ENCODE assay signal across 30 cellular contexts in the genomic region with DNA sequence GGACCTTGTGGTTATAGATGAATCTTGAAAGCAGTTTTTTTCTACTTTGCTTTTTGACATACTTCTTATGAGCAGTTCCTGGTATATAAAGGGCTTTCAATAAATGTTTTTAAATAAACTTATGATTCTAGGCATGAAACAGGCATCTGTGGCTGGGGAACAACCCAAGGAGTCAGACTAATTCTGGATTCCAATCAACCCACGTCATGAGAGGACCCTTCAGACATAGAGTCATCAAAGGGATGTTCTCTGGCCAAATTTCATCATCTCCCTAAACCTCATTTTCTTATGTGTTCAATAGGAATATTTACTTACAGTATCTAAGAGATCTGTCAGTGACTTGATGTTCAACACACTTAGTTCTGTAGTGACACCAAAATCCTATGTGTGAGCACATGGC.
DNase-seq lines count a peak whose midpoint lies in the region; ATAC-seq, FAIRE-seq and TF ChIP-seq lines count a peak whose summit lies in the region.
"Had no signal": no experiment of that assay in that cellular context is flagged by ENCODE, and none has a peak within 500 bp of the region (broad histone marks: within the 10 kb centered on the region; RNA-seq: fewer than 3 reads in every experiment).

No MANE protein-coding gene starts in this region.

- H3K9ac ChIP-seq in mammary epithelial cell (ENCODE audit: insufficient read depth, low read length): no peak overlapping the region

- DNase-seq in AG08396 (ENCODE audit: low spot score) (peak; percentile 5), LHCN-M2 (ENCODE audit: low read depth) (peak; percentile 60), mammary epithelial cell (peak; percentile 66), glomerular visceral epithelial cell (ENCODE audit: extremely low spot score) (peak; percentile 11), T1000 (lab: John Stamatoyannopoulos, UW) (no peak), WTC11 (ENCODE audit: low spot score) (no peak), pancreas (no peak), UCSD-AML1 (lab: John Stamatoyannopoulos, UW; ENCODE audit: unreplicated experiment) (no peak)
- DNase-seq: activated B cell treated with CpG ODN at 0.5 μM for 24 hours; activated CD4-positive, alpha-beta memory T cell treated with anti-CD3 and anti-CD28 coated beads for 36 hours; activated CD8-positive, alpha-beta memory T cell treated with anti-CD3 and anti-CD28 coated beads, Interleukin-2, amount 50 U/mL, for 48 hours; CD8-positive, alpha-beta memory T cell; effector memory CD8-positive, alpha-beta T cell; esophagus squamous epithelium; GOT3; head of caudate nucleus; Kasumi-1; left cardiac atrium; NCI-H1048; NCI-H1930; NCI-H226; NCI-H774; SHP77; stimulated activated CD4-positive, alpha-beta T cell treated with anti-CD3 and anti-CD28 coated beads, Interleukin-1b, Interleukin-23, amount 100 ng/mL, for 48 hours; T-helper 9 cell; upper lobe of right lung had no signal

- H3K9me3 ChIP-seq in mammary epithelial cell (replicated peaks; ENCODE audit: insufficient read depth, low read length) (no peaks in the 10 kb centered on the region), pancreas (no peaks in the 10 kb centered on the region)
- H3K9me3 ChIP-seq: esophagus squamous epithelium, upper lobe of right lung had no signal

- ATAC-seq in WTC11 (no peak), pancreas (no peak)
- ATAC-seq: activated naive CD4-positive, alpha-beta T cell treated with anti-CD3 and anti-CD28 coated beads, Interleukin-2, amount 50 U/mL, for 72 hours; activated T-helper 17 cell treated with anti-CD3 and anti-CD28 coated beads, Interleukin-2, amount 50 U/mL, for 72 hours; effector memory CD8-positive, alpha-beta T cell; left cardiac atrium; upper lobe of right lung had no signal

- no TSS peak for BruUV-seq in mammary epithelial cell (replicated peaks; lab: Mats Ljungman, UMichigan)

- no peak overlapping the region for H3K27ac Mint-ChIP-seq in WTC11
- H3K27ac Mint-ChIP-seq: activated B cell treated with CpG ODN at 0.5 μM for 24 hours; activated CD4-positive, alpha-beta memory T cell treated with anti-CD3 and anti-CD28 coated beads for 36 hours; activated naive CD4-positive, alpha-beta T cell treated with anti-CD3 and anti-CD28 coated beads, Interleukin-2, amount 50 U/mL, for 72 hours; activated T-helper 17 cell treated with anti-CD3 and anti-CD28 coated beads, Interleukin-2, amount 50 U/mL, for 72 hours; B cell; CD8-positive, alpha-beta memory T cell; effector memory CD8-positive, alpha-beta T cell had no signal

- dilution Hi-C loops in mammary epithelial cell (cut with HindIII; ENCODE audit: low sequenced_read_pairs): no loop called here

- 42% methylated on average over 1 of the region's 1 CpG for WGBS in mammary epithelial cell (ENCODE audit: low coverage, missing lambda C conversion rate)
- WGBS in pancreas, 2 donors: 76 to 93% methylated on average over 1 of the region's 1 CpG

- POLR2A ChIA-PET in WTC11 (lab: Charles Lee): no interaction called here

- H3K4me3 ChIP-seq in mammary epithelial cell (replicated peaks in 1 of 3; ENCODE audit: insufficient read depth in 1 of 3, low read depth in 2 of 3, low read length in 3 of 3) (no peak overlapping the region), pancreas (no peak overlapping the region)
- H3K4me3 ChIP-seq: esophagus squamous epithelium, skin epidermis, upper lobe of right lung had no signal

- H3K4me1 Mint-ChIP-seq in WTC11: peaks cover 45% of the 10 kb centered on the region
- H3K4me1 Mint-ChIP-seq: activated B cell treated with CpG ODN at 0.5 μM for 24 hours; activated T-helper 17 cell treated with anti-CD3 and anti-CD28 coated beads, Interleukin-2, amount 50 U/mL, for 72 hours; B cell; CD8-positive, alpha-beta memory T cell had no signal

- H4K20me1 ChIP-seq in mammary epithelial cell (ENCODE audit: insufficient read depth, low read length): no peaks in the 10 kb centered on the region

- peaks cover 6% of the 10 kb centered on the region for H3K27me3 Mint-ChIP-seq in WTC11 (ENCODE audit: low read depth)
- H3K27me3 Mint-ChIP-seq: activated B cell treated with CpG ODN at 0.5 μM for 24 hours; activated CD4-positive, alpha-beta memory T cell treated with anti-CD3 and anti-CD28 coated beads for 36 hours; activated T-helper 17 cell treated with anti-CD3 and anti-CD28 coated beads, Interleukin-2, amount 50 U/mL, for 72 hours; B cell; CD8-positive, alpha-beta memory T cell; effector memory CD8-positive, alpha-beta T cell had no signal

- H3K4me1 ChIP-seq in mammary epithelial cell (ENCODE audit: insufficient read depth, low read length) (no peaks in the 10 kb centered on the region), pancreas (no peaks in the 10 kb centered on the region)
- H3K4me1 ChIP-seq: esophagus squamous epithelium, upper lobe of right lung had no signal

- CTCF ChIA-PET in mammary epithelial cell (lab: Charles Lee; ENCODE audit: low non-redundant PET): no interaction called here
- CTCF ChIA-PET in WTC11 (lab: Charles Lee): no interaction called here

- no peaks in the 10 kb centered on the region for H3K79me2 ChIP-seq in mammary epithelial cell (ENCODE audit: insufficient read depth, low read length)

- TF ChIP-seq CTCF in mammary epithelial cell (conservative IDR thresholded peaks at IDR 0.05 in 1 of 2, IDR thresholded peaks at IDR 0.05 in 1 of 2; ENCODE audit: extremely low read depth in 1 of 2, insufficient read depth in 1 of 2, low read depth in 1 of 2, low read length in 2 of 2) (no peak), WTC11 (IDR thresholded peaks at IDR 0.05) (no peak), pancreas (IDR thresholded peaks at IDR 0.05) (no peak)

- no peaks in the 10 kb centered on the region for H3K36me3 Mint-ChIP-seq in WTC11
- H3K36me3 Mint-ChIP-seq: activated CD4-positive, alpha-beta memory T cell treated with anti-CD3 and anti-CD28 coated beads for 36 hours; activated naive CD4-positive, alpha-beta T cell treated with anti-CD3 and anti-CD28 coated beads, Interleukin-2, amount 50 U/mL, for 72 hours; CD8-positive, alpha-beta memory T cell had no signal

- H3K27me3 ChIP-seq in mammary epithelial cell (ENCODE audit: insufficient read depth, low read length) (no peaks in the 10 kb centered on the region), pancreas (no peaks in the 10 kb centered on the region)
- H3K27me3 ChIP-seq: esophagus squamous epithelium, upper lobe of right lung had no signal

- no peak overlapping the region for H3K4me3 Mint-ChIP-seq in WTC11
- H3K4me3 Mint-ChIP-seq: activated B cell treated with CpG ODN at 0.5 μM for 24 hours; activated CD4-positive, alpha-beta memory T cell treated with anti-CD3 and anti-CD28 coated beads for 36 hours; activated T-helper 17 cell treated with anti-CD3 and anti-CD28 coated beads, Interleukin-2, amount 50 U/mL, for 72 hours; B cell; CD8-positive, alpha-beta memory T cell; effector memory CD8-positive, alpha-beta T cell had no signal

- H2AFZ ChIP-seq in mammary epithelial cell (ENCODE audit: low read depth, low read length): no peak overlapping the region

- H3K36me3 ChIP-seq in mammary epithelial cell (ENCODE audit: insufficient read depth, low read length): no peaks in the 10 kb centered on the region
- no peaks in the 10 kb centered on the region for H3K36me3 ChIP-seq in pancreas
- H3K36me3 ChIP-seq: esophagus squamous epithelium, upper lobe of right lung had no signal

- H3K9me3 Mint-ChIP-seq in WTC11: no peaks in the 10 kb centered on the region
- H3K9me3 Mint-ChIP-seq: activated B cell treated with CpG ODN at 0.5 μM for 24 hours had no signal

- in situ Hi-C loops in mammary epithelial cell (cut with MboI; ENCODE audit: low sequenced_read_pairs in 2 of 2): no loop called here

- no peak for FAIRE-seq in pancreas (lab: Jason Lieb, UNC)

- intact Hi-C loops in mammary epithelial cell (cut with micrococcal nuclease) (no loop called here), pancreas (cut with DNase I) (no loop called here)

- no peak overlapping the region for H3K4me2 ChIP-seq in mammary epithelial cell (ENCODE audit: insufficient read depth, low read depth, low read length)

- H3K27ac ChIP-seq in mammary epithelial cell (ENCODE audit: insufficient read depth, low read depth, low read length) (no peak overlapping the region), pancreas (no peak overlapping the region)
- H3K27ac ChIP-seq: esophagus squamous epithelium, skin epidermis, upper lobe of right lung had no signal

TF ChIP-seq in WTC11, 78 proteins besides CTCF, POLR2A, EP300 and RAD21 (continues in another document):
- no peak for TF ChIP-seq KAT7 (CRISPR knock-in tag; IDR thresholded peaks at IDR 0.05; ENCODE audit: borderline replicate concordance)
- no peak for TF ChIP-seq SOX15 (CRISPR knock-in tag; IDR thresholded peaks at IDR 0.05)
- no peak for TF ChIP-seq RORB (CRISPR knock-in tag; IDR thresholded peaks at IDR 0.05)
- TF ChIP-seq, protein P1, sequence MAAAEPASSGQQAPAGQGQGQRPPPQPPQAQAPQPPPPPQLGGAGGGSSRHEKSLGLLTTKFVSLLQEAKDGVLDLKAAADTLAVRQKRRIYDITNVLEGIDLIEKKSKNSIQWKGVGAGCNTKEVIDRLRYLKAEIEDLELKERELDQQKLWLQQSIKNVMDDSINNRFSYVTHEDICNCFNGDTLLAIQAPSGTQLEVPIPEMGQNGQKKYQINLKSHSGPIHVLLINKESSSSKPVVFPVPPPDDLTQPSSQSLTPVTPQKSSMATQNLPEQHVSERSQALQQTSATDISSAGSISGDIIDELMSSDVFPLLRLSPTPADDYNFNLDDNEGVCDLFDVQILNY (CRISPR knock-in tag; IDR thresholded peaks at IDR 0.05): no peak
- TF ChIP-seq ZNF219 (CRISPR knock-in tag; IDR thresholded peaks at IDR 0.05; ENCODE audit: borderline replicate concordance): no peak
- no peak for TF ChIP-seq CREB1 (CRISPR knock-in tag; IDR thresholded peaks at IDR 0.05)
- no peak for TF ChIP-seq NFATC4 (CRISPR knock-in tag; IDR thresholded peaks at IDR 0.05)
- TF ChIP-seq ETV6 (CRISPR knock-in tag; IDR thresholded peaks at IDR 0.05): no peak
- no peak for TF ChIP-seq CBFB (CRISPR knock-in tag; IDR thresholded peaks at IDR 0.05; ENCODE audit: low read depth)
- TF ChIP-seq FOXK1 (CRISPR knock-in tag; IDR thresholded peaks at IDR 0.05): no peak
- no peak for TF ChIP-seq ZNF416 (CRISPR knock-in tag; IDR thresholded peaks at IDR 0.05)
- no peak for TF ChIP-seq ESRRA (CRISPR knock-in tag; IDR thresholded peaks at IDR 0.05; ENCODE audit: borderline replicate concordance)

Comparison
In these comparisons a context has a peak if more than half of its experiments do, and no peak if none do; other contexts are left out.
1. DNase-seq: peak in AG08396 (single experiment), LHCN-M2 (single experiment), mammary epithelial cell (single experiment) and glomerular visceral epithelial cell (single experiment); none in T1000 (single experiment), WTC11 (single experiment), pancreas (0 of 6) and UCSD-AML1 (single experiment).